1 cellular context compared by ENCODE assay signal in genomic region chr16:70681382-70682238, GRCh38.
TF ChIP-seq lines count a peak whose summit lies in the region.

No MANE protein-coding gene starts in this region.

TF ChIP-seq in HepG2, 621 proteins besides CTCF, POLR2A, EP300 and RAD21 (continued from another document and continues in another):
- TF ChIP-seq ZMYM4 (CRISPR knock-in tag; IDR thresholded peaks at IDR 0.05), result peak; percentile 49
- peak; percentile 20; the same call in 1 of the 2 replicates for TF ChIP-seq ZNF772 (CRISPR knock-in tag; IDR thresholded peaks at IDR 0.05)
- no peak for TF ChIP-seq NFE2L2 (IDR thresholded peaks at IDR 0.05; ENCODE audit: low read length)
- TF ChIP-seq ZC3H13 (CRISPR knock-in tag; IDR thresholded peaks at IDR 0.05), result no peak
- no peak for TF ChIP-seq ZSCAN22 (CRISPR knock-in tag; IDR thresholded peaks at IDR 0.05)
- no peak for TF ChIP-seq ZNF382 (CRISPR knock-in tag; IDR thresholded peaks at IDR 0.05; ENCODE audit: borderline replicate concordance)
- TF ChIP-seq ZNF546 (CRISPR knock-in tag; conservative IDR thresholded peaks at IDR 0.05), result no peak; the same call in 1 of the 2 replicates
- TF ChIP-seq HMG20B (CRISPR knock-in tag; conservative IDR thresholded peaks at IDR 0.05), result peak; percentile 17; the same call in 1 of the 2 replicates
- no peak; the same call in 1 of the 2 replicates for TF ChIP-seq ZNF740 (CRISPR knock-in tag; IDR thresholded peaks at IDR 0.05)
- TF ChIP-seq FOXP4 (CRISPR knock-in tag; IDR thresholded peaks at IDR 0.05), result peak; percentile 69
- TF ChIP-seq ZNF251 (CRISPR knock-in tag; IDR thresholded peaks at IDR 0.05), result no peak
- TF ChIP-seq EEA1 (CRISPR knock-in tag; IDR thresholded peaks at IDR 0.05; ENCODE audit: borderline replicate concordance), result no peak
- no peak for TF ChIP-seq MAFG (CRISPR knock-in tag; IDR thresholded peaks at IDR 0.05)
- no peak; the same call in 1 of the 2 replicates for TF ChIP-seq ETV5 (CRISPR knock-in tag; IDR thresholded peaks at IDR 0.05; ENCODE audit: borderline replicate concordance)
- TF ChIP-seq ARHGAP35 (CRISPR knock-in tag; IDR thresholded peaks at IDR 0.05; ENCODE audit: borderline replicate concordance), result 0 out of 2 replicates have a peak, but pooled peaks have one; percentile 55
- no peak; the same call in 1 of the 2 replicates for TF ChIP-seq KDM3A (CRISPR knock-in tag; IDR thresholded peaks at IDR 0.05; ENCODE audit: low read depth)
- no peak for TF ChIP-seq ZNF530 (CRISPR knock-in tag; IDR thresholded peaks at IDR 0.05; ENCODE audit: low read depth)
- no peak for TF ChIP-seq ZNF331 (CRISPR knock-in tag; IDR thresholded peaks at IDR 0.05)
- no peak; the same call in 1 of the 2 replicates for TF ChIP-seq NCOR1 (IDR thresholded peaks at IDR 0.05; ENCODE audit: borderline replicate concordance, low read length)
- TF ChIP-seq MBNL3 (CRISPR knock-in tag; conservative IDR thresholded peaks at IDR 0.05), result no peak
- TF ChIP-seq KDM6A (CRISPR knock-in tag; IDR thresholded peaks at IDR 0.05; ENCODE audit: low read depth), result peak; percentile 70
- no peak for TF ChIP-seq ETS1 (CRISPR knock-in tag; IDR thresholded peaks at IDR 0.05)
- TF ChIP-seq ZBTB49 (CRISPR knock-in tag; IDR thresholded peaks at IDR 0.05; ENCODE audit: borderline replicate concordance), result no peak
- no peak; the same call in 1 of the 2 replicates for TF ChIP-seq RNF219 (CRISPR knock-in tag; IDR thresholded peaks at IDR 0.05)
- TF ChIP-seq FOXC1 (CRISPR knock-in tag; IDR thresholded peaks at IDR 0.05; ENCODE audit: borderline replicate concordance), result peak; percentile 46; the same call in 1 of the 2 replicates
- TF ChIP-seq TRIM24 (CRISPR knock-in tag; IDR thresholded peaks at IDR 0.05), result no peak
- TF ChIP-seq NFATC3 (CRISPR knock-in tag; IDR thresholded peaks at IDR 0.05), result no peak
- no peak for TF ChIP-seq HNRNPK (IDR thresholded peaks at IDR 0.05; ENCODE audit: low read depth, low read length, poor library complexity, severe bottlenecking)
- no peak; the same call in 1 of the 2 replicates for TF ChIP-seq SMAD1 (CRISPR knock-in tag; IDR thresholded peaks at IDR 0.05; ENCODE audit: borderline replicate concordance, low read depth)
- no peak for TF ChIP-seq ZBTB40 (IDR thresholded peaks at IDR 0.05)
- TF ChIP-seq ZBTB40 (CRISPR knock-in tag; IDR thresholded peaks at IDR 0.05), result no peak
- peak; percentile 88; the same call in 1 of the 2 replicates for TF ChIP-seq SNAPC4 (CRISPR knock-in tag; IDR thresholded peaks at IDR 0.05)
- 0 out of 2 replicates have a peak, but pooled peaks have one; percentile 61 for TF ChIP-seq ZBTB44 (CRISPR knock-in tag; IDR thresholded peaks at IDR 0.05)
